In genomic region chr2:112626604-112627059, GRCh38 we compare ENCODE assay signal across 8 cellular contexts. TPM values are rescaled to one million over a fixed set of nuclear protein-coding genes. Genes with fewer than 3 reads are reported as not detected.
DNase-seq lines count a peak whose midpoint lies in the region; ATAC-seq and TF ChIP-seq lines count a peak whose summit lies in the region.

No MANE protein-coding gene starts in this region.

- 6% methylated on average over 7 of the region's 7 CpGs for WGBS in thymus

- peaks cover 19% of the 10 kb centered on the region for H3K4me1 ChIP-seq in thymus (ENCODE audit: control insufficient read depth, insufficient read depth, low read length)

- no peaks in the 10 kb centered on the region for H3K36me3 ChIP-seq in thymus (ENCODE audit: control insufficient read depth, insufficient read depth)

- peak; percentile 93 for TF ChIP-seq CTCF in fibroblast of the aortic adventitia (IDR thresholded peaks at IDR 0.05; ENCODE audit: insufficient read depth, low read length)

- peak overlapping the region; percentile 73 for H3K27ac ChIP-seq in thymus (ENCODE audit: low read depth)

- DNase-seq in ELR (ENCODE audit: low read depth) (peak; percentile 85), HS-5 (ENCODE audit: low read depth) (peak; percentile 76), RKO (ENCODE audit: low spot score) (peak; percentile 65), activated gamma-delta T cell (lab: John Stamatoyannopoulos, UW) (peak; percentile 9), fibroblast of the aortic adventitia (ENCODE audit: low read depth) (peak; percentile 79), nucleus accumbens (lab: John Stamatoyannopoulos, UW) (peak in 52 of 56 donors; percentile 5 to 86 (median 63))

- no peaks in the 10 kb centered on the region for H3K27me3 ChIP-seq in thymus (ENCODE audit: control insufficient read depth, insufficient read depth)

- no peak for ATAC-seq in GM21619 (IDR thresholded peaks at IDR 0.05; ENCODE audit: unreplicated experiment)

- H3K4me3 ChIP-seq in fibroblast of the aortic adventitia (ENCODE audit: low read depth, low read length) (peak overlapping the region; percentile 50), thymus (ENCODE audit: low read length) (peak overlapping the region; percentile 47)

- no peaks in the 10 kb centered on the region for H3K9me3 ChIP-seq in thymus (ENCODE audit: control insufficient read depth)

RNA-seq across cellular contexts. Expression of gene SLC20A1, which starts 19.1 kb away (rescaled TPM):
- 127 and 134 TPM in 2 replicates for total RNA-seq in fibroblast of the aortic adventitia (ENCODE audit: low replicate concordance)
- polyA plus RNA-seq in thymus, result 47.0 TPM

RNA-seq across cellular contexts. Expression of gene CHCHD5, which starts 42.2 kb away (rescaled TPM):
- 9.2 and 13.1 TPM in 2 replicates for total RNA-seq in fibroblast of the aortic adventitia (ENCODE audit: low replicate concordance)
- 37.2 TPM for polyA plus RNA-seq in thymus

Comparison
In these comparisons a context has a peak if more than half of its experiments do, and no peak if none do; other contexts are left out.
1. DNase-seq: peak in every context shown above with its lines; median percentile 85 in ELR; 79 in fibroblast of the aortic adventitia; 76 in HS-5; 65 in RKO; 63 in nucleus accumbens; 9 in activated gamma-delta T cell.